ENCODE assay signal across 1 cellular context in genomic region chr16:57807968-57808528, GRCh38.
A peak's percentile ranks its signal among the peaks of the same experiment; 100 is the strongest.
TF ChIP-seq lines count a peak whose summit lies in the region.

No MANE protein-coding gene starts in this region.

TF ChIP-seq in HCT116, 20 proteins besides CTCF, POLR2A, EP300 and RAD21 (continued from another document):
- TF ChIP-seq SP1 (IDR thresholded peaks at IDR 0.05; ENCODE audit: low read depth) (0 out of 2 replicates have a peak, but pooled peaks have one; percentile 31), EZH2phosphoT487 (IDR thresholded peaks at IDR 0.05; ENCODE audit: borderline replicate concordance) (no peak), FOSL1 (IDR thresholded peaks at IDR 0.05; ENCODE audit: low read depth) (no peak; the same call in 1 of the 2 replicates), POLR2AphosphoS5 (IDR thresholded peaks at IDR 0.05; ENCODE audit: low read depth, low read length) (peak; percentile 57), JUND (IDR thresholded peaks at IDR 0.05) (no peak), TCF7L2 (IDR thresholded peaks at IDR 0.05; ENCODE audit: borderline replicate concordance, extremely low read depth, insufficient read depth, insufficient read length) (no peak), YY1 (IDR thresholded peaks at IDR 0.05; ENCODE audit: extremely low read depth, insufficient replicate concordance, low read depth, low read length) (no peak), ZFX (IDR thresholded peaks at IDR 0.05) (no peak), EZH2 (IDR thresholded peaks at IDR 0.05) (no peak), ATF3 (IDR thresholded peaks at IDR 0.05) (no peak), SIN3A (IDR thresholded peaks at IDR 0.05; ENCODE audit: low read depth) (no peak)
